Comparison of ENCODE assay signal across 15 cellular contexts in the genomic region with DNA sequence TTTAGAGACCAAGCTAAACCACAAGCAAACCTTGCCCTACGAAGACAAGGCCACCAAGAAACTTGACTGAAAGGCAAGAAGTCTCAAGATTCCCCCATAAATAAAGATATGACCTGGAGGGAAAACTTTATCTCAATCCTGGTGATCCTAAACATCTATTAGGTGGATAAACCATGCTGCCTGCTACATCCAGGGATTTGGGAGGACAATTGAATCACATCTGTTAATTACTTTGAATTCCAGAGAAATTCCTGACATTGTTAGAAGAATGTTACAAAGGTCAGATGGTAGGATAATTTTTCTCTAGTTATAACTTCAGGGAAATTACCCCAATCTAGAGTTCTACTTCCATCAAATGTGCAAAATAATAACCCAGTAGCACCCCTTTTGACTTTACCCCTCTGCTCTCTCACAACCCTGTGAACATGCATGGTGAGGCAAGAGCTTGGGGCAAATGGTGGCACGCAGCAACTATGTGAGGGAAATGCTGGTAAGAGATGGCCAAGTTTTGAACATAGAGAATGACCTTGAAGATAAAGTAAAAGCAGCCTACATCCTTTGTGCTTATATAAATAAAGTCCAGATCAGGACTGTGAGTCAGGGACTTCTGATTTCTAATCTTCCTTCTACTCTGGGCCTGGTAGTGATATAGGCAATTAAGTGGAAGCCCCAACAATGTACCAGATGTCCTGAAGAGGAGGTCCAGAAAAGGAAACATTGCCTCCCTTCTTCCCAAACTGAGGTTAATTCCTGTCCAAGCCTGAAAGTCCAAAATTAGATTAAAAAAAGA. TPM values are rescaled to one million over a fixed set of nuclear protein-coding genes. Genes with fewer than 3 reads are reported as not detected.
DNase-seq lines count a peak whose midpoint lies in the region; ATAC-seq and TF ChIP-seq lines count a peak whose summit lies in the region.
"Had no signal": no experiment of that assay in that cellular context is flagged by ENCODE, and none has a peak within 500 bp of the region (broad histone marks: within the 10 kb centered on the region; RNA-seq: fewer than 3 reads in every experiment).

No MANE protein-coding gene starts in this region.

- H3K4me3 ChIP-seq in Loucy (ENCODE audit: low read length, poor library complexity, severe bottlenecking) (peak overlapping the region; percentile 36), subcutaneous abdominal adipose tissue (ENCODE audit: low read depth in 1 of 5, low read length in 5 of 5) (no peak overlapping the region)
- no peak overlapping the region for H3K4me3 ChIP-seq in effector memory CD4-positive, alpha-beta T cell (ENCODE audit: insufficient read depth, low read depth, low read length, poor library complexity, severe bottlenecking)
- H3K4me3 ChIP-seq: BLaER1 had no signal

- H3K36me3 ChIP-seq in Loucy (ENCODE audit: insufficient read depth, low read length) (no peaks in the 10 kb centered on the region), subcutaneous abdominal adipose tissue (ENCODE audit: control insufficient read depth in 5 of 5, insufficient read depth in 5 of 5, low read length in 5 of 5) (no peaks in the 10 kb centered on the region)
- H3K36me3 ChIP-seq in effector memory CD4-positive, alpha-beta T cell (ENCODE audit: control insufficient read depth, insufficient read depth, low read length) = no peaks in the 10 kb centered on the region
- H3K36me3 ChIP-seq: BLaER1 had no signal

- H3K9me3 ChIP-seq in Loucy (ENCODE audit: insufficient read depth, low read depth, low read length) (no peaks in the 10 kb centered on the region), subcutaneous abdominal adipose tissue (ENCODE audit: control insufficient read depth in 5 of 5, low read length in 5 of 5) (no peaks in the 10 kb centered on the region)
- H3K9me3 ChIP-seq in effector memory CD4-positive, alpha-beta T cell (ENCODE audit: control insufficient read depth, low read length) = no peaks in the 10 kb centered on the region
- H3K9me3 ChIP-seq: BLaER1 had no signal

- H3K27me3 Mint-ChIP-seq in activated naive CD8-positive, alpha-beta T cell = no peaks in the 10 kb centered on the region
- H3K27me3 Mint-ChIP-seq in activated naive CD8-positive, alpha-beta T cell treated with anti-CD3 and anti-CD28 coated beads for 36 hours = no peaks in the 10 kb centered on the region

- DNase-seq in activated naive CD8-positive, alpha-beta T cell treated with anti-CD3 and anti-CD28 coated beads for 36 hours = no peak
- no peak for DNase-seq in effector memory CD4-positive, alpha-beta T cell
- DNase-seq in HT-29 (ENCODE audit: low spot score) (no peak), islet precursor cell (no peak)
- DNase-seq: NCI-H2107, NCI-H226, NCI-H526, OCI-M1 had no signal

- no peak for TF ChIP-seq CTCF in Loucy (conservative IDR thresholded peaks at IDR 0.05; ENCODE audit: low read length)

- H3F3A ChIP-seq in Loucy (ENCODE audit: low read depth) = peaks cover 4% of the 10 kb centered on the region; the same call in 1 of the 2 replicates

- H3K9me3 Mint-ChIP-seq in activated naive CD8-positive, alpha-beta T cell (ENCODE audit: low read depth) = no peaks in the 10 kb centered on the region
- H3K9me3 Mint-ChIP-seq in activated naive CD8-positive, alpha-beta T cell treated with anti-CD3 and anti-CD28 coated beads for 36 hours = no peaks in the 10 kb centered on the region

- ATAC-seq in HG02884 (IDR thresholded peaks at IDR 0.05; ENCODE audit: unreplicated experiment) = no peak

- no peaks in the 10 kb centered on the region for H3K79me2 ChIP-seq in Loucy (ENCODE audit: insufficient read depth, low read length)

- no peaks in the 10 kb centered on the region for H4K20me1 ChIP-seq in Loucy (ENCODE audit: insufficient read depth, low read length, poor library complexity, severe bottlenecking)
- H4K20me1 ChIP-seq: BLaER1 had no signal

- H3K36me3 Mint-ChIP-seq in activated naive CD8-positive, alpha-beta T cell = no peaks in the 10 kb centered on the region
- no peaks in the 10 kb centered on the region for H3K36me3 Mint-ChIP-seq in activated naive CD8-positive, alpha-beta T cell treated with anti-CD3 and anti-CD28 coated beads for 36 hours

- H3K27ac Mint-ChIP-seq in activated naive CD8-positive, alpha-beta T cell = peak overlapping the region; percentile 43
- H3K27ac Mint-ChIP-seq in activated naive CD8-positive, alpha-beta T cell treated with anti-CD3 and anti-CD28 coated beads for 36 hours = no peak overlapping the region

- H3K4me2 ChIP-seq in Loucy (ENCODE audit: low read depth, low read length, poor library complexity, severe bottlenecking) = peak overlapping the region; percentile 69
- H3K4me2 ChIP-seq: BLaER1 had no signal

- peaks cover 37% of the 10 kb centered on the region for H3K4me1 Mint-ChIP-seq in activated naive CD8-positive, alpha-beta T cell (ENCODE audit: low read depth)
- H3K4me1 Mint-ChIP-seq in activated naive CD8-positive, alpha-beta T cell treated with anti-CD3 and anti-CD28 coated beads for 36 hours = peaks cover 30% of the 10 kb centered on the region

- H3K27me3 ChIP-seq in Loucy (ENCODE audit: insufficient read depth, low read length, poor library complexity, severe bottlenecking) = no peaks in the 10 kb centered on the region
- H3K27me3 ChIP-seq in effector memory CD4-positive, alpha-beta T cell (replicated peaks; ENCODE audit: control insufficient read depth, insufficient read depth, low read length, poor library complexity, severe bottlenecking) = no peaks in the 10 kb centered on the region
- no peaks in the 10 kb centered on the region for H3K27me3 ChIP-seq in subcutaneous abdominal adipose tissue (ENCODE audit: control insufficient read depth in 5 of 5, insufficient read depth in 4 of 5, low read length in 5 of 5)
- H3K27me3 ChIP-seq: BLaER1 had no signal

- H3K4me1 ChIP-seq in Loucy (ENCODE audit: insufficient read depth, low read length, poor library complexity, severe bottlenecking) = peaks cover 76% of the 10 kb centered on the region
- peaks cover 21% of the 10 kb centered on the region for H3K4me1 ChIP-seq in effector memory CD4-positive, alpha-beta T cell (ENCODE audit: control insufficient read depth, insufficient read depth, low read length, poor library complexity, severe bottlenecking)
- H3K4me1 ChIP-seq in subcutaneous abdominal adipose tissue (ENCODE audit: control insufficient read depth in 5 of 5, insufficient read depth in 5 of 5, low read length in 5 of 5) = peaks cover 0 to 15% (median 0%) of the 10 kb centered on the region in 5 donors

- peak overlapping the region; percentile 67 for H3K4me3 Mint-ChIP-seq in activated naive CD8-positive, alpha-beta T cell
- H3K4me3 Mint-ChIP-seq in activated naive CD8-positive, alpha-beta T cell treated with anti-CD3 and anti-CD28 coated beads for 36 hours = no peak overlapping the region

- 0 out of 2 replicates have a peak overlapping the region, but pooled peaks have one; percentile 4 for H2AFZ ChIP-seq in Loucy (ENCODE audit: low read length)

- H3K27ac ChIP-seq in effector memory CD4-positive, alpha-beta T cell (ENCODE audit: insufficient read depth, low read length, poor library complexity, severe bottlenecking) = peak overlapping the region; percentile 36
- peak overlapping the region; percentile 25 for H3K27ac ChIP-seq in subcutaneous abdominal adipose tissue (ENCODE audit: low read depth, low read length)
- H3K27ac ChIP-seq: 22Rv1, BLaER1, RWPE1 had no signal

- H3K9me2 ChIP-seq in Loucy (replicated peaks; ENCODE audit: low read depth, low read length) = no peaks in the 10 kb centered on the region

- H3K9ac ChIP-seq in Loucy (ENCODE audit: low read depth, low read length, poor library complexity, severe bottlenecking) = peak overlapping the region; percentile 7
- no peak overlapping the region for H3K9ac ChIP-seq in subcutaneous abdominal adipose tissue (ENCODE audit: low read length in 5 of 5)
- H3K9ac ChIP-seq: BLaER1 had no signal

RNA-seq across cellular contexts. Expression of a gene that starts 57.1 kb away (rescaled TPM):
- total RNA-seq in activated naive CD8-positive, alpha-beta T cell treated with anti-CD3 and anti-CD28 coated beads for 36 hours = 10 to 100 TPM; 64.5 to 65.2 TPM
- 0.42 and 3.6 TPM in 2 replicates for total RNA-seq in HT-29 (2014; rRNA removed; shearing (Covaris generic))

Comparison
In these comparisons a context has a peak if more than half of its experiments do, and no peak if none do; other contexts are left out.
1. RNA of a gene that starts 57.1 kb away (total RNA-seq): 64.5 to 65.2 TPM in activated naive CD8-positive, alpha-beta T cell treated with anti-CD3 and anti-CD28 coated beads for 36 hours; 0.42 to 3.6 TPM in HT-29; every median in the first group is over 10 times any median in the second.